ENCODE assay signal across 17 cellular contexts in the genomic region with DNA sequence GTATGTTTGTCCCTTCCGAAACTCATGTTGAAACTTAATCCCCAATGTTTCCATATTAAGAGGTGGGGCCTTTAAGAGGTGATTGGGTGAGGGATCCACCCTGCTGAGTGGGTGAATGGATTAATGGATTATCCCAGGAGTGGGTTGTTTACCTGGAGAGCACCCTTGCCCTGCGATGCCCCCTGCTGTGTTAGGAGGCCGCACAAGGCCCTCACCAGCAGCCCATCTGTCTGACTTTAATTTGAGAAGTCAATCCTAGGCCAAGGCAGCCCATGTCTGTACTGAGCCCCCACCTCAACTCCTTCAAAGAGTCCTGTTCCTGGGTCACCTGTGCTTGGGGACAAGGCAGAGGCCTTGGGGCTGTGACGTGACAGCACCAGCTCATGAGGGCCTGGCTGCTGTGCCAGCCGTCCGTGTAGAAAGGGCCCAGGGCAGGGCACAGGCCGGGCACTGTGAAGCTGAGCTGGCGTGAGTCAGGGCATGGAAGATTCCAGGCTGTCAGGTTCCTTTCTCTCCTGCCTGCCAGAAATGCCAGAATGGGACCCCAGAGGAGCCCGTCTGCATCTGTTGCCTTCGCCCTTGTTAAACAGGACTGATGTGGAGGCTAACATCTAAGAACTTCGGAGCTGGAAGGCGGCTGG.
"Had no signal": no experiment of that assay in that cellular context is flagged by ENCODE, and none has a peak within 500 bp of the region (broad histone marks: within the 10 kb centered on the region; RNA-seq: fewer than 3 reads in every experiment).

No MANE protein-coding gene starts in this region.

- H3K36me3 ChIP-seq: ascending aorta, prostate gland had no signal

- H3K27me3 ChIP-seq: testis had no signal

- H3K9me3 ChIP-seq: ascending aorta, mucosa of descending colon, prostate gland, testis had no signal

- H3K4me1 ChIP-seq: ascending aorta, prostate gland, testis had no signal

- H3K4me3 ChIP-seq: ascending aorta, mucosa of descending colon, prostate gland, testis had no signal

- ATAC-seq: mucosa of descending colon; naive thymus-derived CD8-positive, alpha-beta T cell; sciatic nerve had no signal

- DNase-seq: activated CD4-positive, alpha-beta T cell treated with anti-CD3 and anti-CD28 coated beads, Interleukin-2, amount 50 U/mL, for 48 hours; activated CD4-positive, CD25-positive, alpha-beta regulatory T cell treated with anti-CD3 and anti-CD28 coated beads, Interleukin-2, amount 50 U/mL, for 72 hours; activated naive CD4-positive, alpha-beta T cell; foreskin melanocyte; head of caudate nucleus; mammary epithelial cell; mucosa of descending colon; naive thymus-derived CD8-positive, alpha-beta T cell; nucleus accumbens; stimulated activated CD4-positive, alpha-beta T cell treated with anti-CD3 and anti-CD28 coated beads, Interleukin-2, amount 100 ng/mL, for 24 hours; stimulated activated naive CD4-positive, alpha-beta T cell treated with Interleukin-2 at 50 U/mL for 16 hours; testis had no signal

- H3K27ac ChIP-seq: ascending aorta, prostate gland, testis had no signal

- FAIRE-seq: bronchial epithelial cell, islet of Langerhans had no signal
